30 cellular contexts compared by ENCODE assay signal in the genomic region with DNA sequence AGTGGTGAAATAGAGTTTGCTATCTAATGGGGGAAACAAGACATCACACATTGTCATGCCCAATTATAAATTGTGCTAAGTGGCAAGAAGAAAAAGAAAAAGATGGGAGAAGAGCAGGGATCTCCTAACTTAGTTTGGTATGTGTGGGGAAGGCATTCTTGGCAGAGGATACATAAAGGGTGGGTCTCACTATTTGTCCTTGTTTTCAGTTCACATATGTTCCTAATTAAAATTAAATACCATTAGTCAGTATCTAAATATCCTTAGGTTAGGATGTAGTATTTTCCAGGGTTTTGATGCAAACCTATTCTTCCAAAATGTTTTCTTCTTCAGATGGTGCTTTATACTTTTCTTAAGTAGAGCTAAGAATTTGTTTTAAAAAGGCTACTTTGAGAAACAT.
DNase-seq lines count a peak whose midpoint lies in the region; TF ChIP-seq lines count a peak whose summit lies in the region.
"Had no signal": no experiment of that assay in that cellular context is flagged by ENCODE, and none has a peak within 500 bp of the region (broad histone marks: within the 10 kb centered on the region; RNA-seq: fewer than 3 reads in every experiment).

No MANE protein-coding gene starts in this region.

- H3K4me3 ChIP-seq in GM23248, result no peak overlapping the region
- H3K4me3 ChIP-seq in adipocyte (ENCODE audit: low read length), result no peak overlapping the region
- no peak overlapping the region for H3K4me3 ChIP-seq in neural progenitor cell
- H3K4me3 ChIP-seq: BLaER1, esophagus squamous epithelium, GM23338, left ventricle myocardium inferior, right atrium auricular region, upper lobe of right lung had no signal

- H4K20me1 ChIP-seq in GM23248 (ENCODE audit: insufficient read depth) (no peaks in the 10 kb centered on the region), neural progenitor cell (ENCODE audit: low read depth) (no peaks in the 10 kb centered on the region)

- in situ Hi-C loops in GM23248 (cut with MboI), result loop anchor here (10.0 kb wide), 1 partner anchor 227 kb away; no protein-coding TSS in a partner anchor

- no peaks in the 10 kb centered on the region for H3K9me3 Mint-ChIP-seq in neural progenitor cell
- H3K9me3 Mint-ChIP-seq: activated naive CD4-positive, alpha-beta T cell treated with anti-CD3 and anti-CD28 coated beads, Interleukin-2, amount 10 ng/mL, durations not matched to agents 7 days and 5 days; GM23338 had no signal

- H3K9me2 ChIP-seq in GM23248 (ENCODE audit: insufficient read depth), result no peaks in the 10 kb centered on the region

- H3K9me3 ChIP-seq in GM23248 (ENCODE audit: low read depth) (no peaks in the 10 kb centered on the region), adipocyte (ENCODE audit: control insufficient read depth, low read length) (no peaks in the 10 kb centered on the region), neural progenitor cell (ENCODE audit: low read depth) (no peaks in the 10 kb centered on the region)
- H3K9me3 ChIP-seq: BLaER1, esophagus squamous epithelium, left ventricle myocardium inferior, right atrium auricular region, upper lobe of right lung had no signal

- H3K27ac ChIP-seq in GM23248 (no peak overlapping the region), neural progenitor cell (no peak overlapping the region)
- H3K27ac ChIP-seq: BLaER1, esophagus squamous epithelium, left ventricle myocardium inferior, right atrium auricular region, upper lobe of right lung had no signal

- no peak overlapping the region for H3K4me3 Mint-ChIP-seq in neural progenitor cell
- H3K4me3 Mint-ChIP-seq: activated CD4-positive, alpha-beta T cell treated with anti-CD3 and anti-CD28 coated beads for 36 hours; activated CD8-positive, alpha-beta T cell treated with anti-CD3 and anti-CD28 coated beads, Interleukin-2, amount 10 ng/mL, durations not matched to agents 7 days and 5 days; activated naive CD4-positive, alpha-beta T cell treated with anti-CD3 and anti-CD28 coated beads, Interleukin-2, amount 10 ng/mL, durations not matched to agents 7 days and 5 days; GM23338 had no signal

- H3K27me3 Mint-ChIP-seq in neural progenitor cell (ENCODE audit: insufficient read depth, low read depth), result peaks cover 11% of the 10 kb centered on the region

- no peak overlapping the region for H3K27ac Mint-ChIP-seq in neural progenitor cell
- H3K27ac Mint-ChIP-seq: activated CD4-positive, alpha-beta T cell treated with anti-CD3 and anti-CD28 coated beads for 36 hours; activated CD8-positive, alpha-beta T cell treated with anti-CD3 and anti-CD28 coated beads, Interleukin-2, amount 10 ng/mL, durations not matched to agents 7 days and 5 days; activated naive CD4-positive, alpha-beta T cell treated with anti-CD3 and anti-CD28 coated beads, Interleukin-2, amount 10 ng/mL, durations not matched to agents 7 days and 5 days; GM23338 had no signal

- H3K27me3 ChIP-seq in GM23248 (replicated peaks; ENCODE audit: insufficient read depth), result no peaks in the 10 kb centered on the region
- no peaks in the 10 kb centered on the region for H3K27me3 ChIP-seq in adipocyte (replicated peaks; ENCODE audit: control insufficient read depth, insufficient read depth, low read length)
- no peaks in the 10 kb centered on the region for H3K27me3 ChIP-seq in neural progenitor cell
- H3K27me3 ChIP-seq: BLaER1, esophagus squamous epithelium, right atrium auricular region, upper lobe of right lung had no signal

- peaks cover 9% of the 10 kb centered on the region for H3F3A ChIP-seq in GM23248 (ENCODE audit: insufficient read depth)
- H3F3A ChIP-seq in neural progenitor cell (ENCODE audit: low read depth), result no peaks in the 10 kb centered on the region

- peak overlapping the region; percentile 30 for H3K4me2 ChIP-seq in GM23248 (ENCODE audit: unreplicated experiment)
- H3K4me2 ChIP-seq in neural progenitor cell, result no peak overlapping the region
- H3K4me2 ChIP-seq: BLaER1, GM23338 had no signal

- H3K4me1 Mint-ChIP-seq in neural progenitor cell, result peaks cover 7% of the 10 kb centered on the region
- H3K4me1 Mint-ChIP-seq: activated CD4-positive, alpha-beta T cell treated with anti-CD3 and anti-CD28 coated beads for 36 hours; activated naive CD4-positive, alpha-beta T cell treated with anti-CD3 and anti-CD28 coated beads, Interleukin-2, amount 10 ng/mL, durations not matched to agents 7 days and 5 days had no signal

- no peaks in the 10 kb centered on the region for H3K36me3 Mint-ChIP-seq in neural progenitor cell
- H3K36me3 Mint-ChIP-seq: activated naive CD4-positive, alpha-beta T cell treated with anti-CD3 and anti-CD28 coated beads, Interleukin-2, amount 10 ng/mL, durations not matched to agents 7 days and 5 days had no signal

- DNase-seq in AG08396 (ENCODE audit: low spot score), result peak; percentile 7
- DNase-seq in GM23248, result peak; percentile 69
- peak; percentile 72 for DNase-seq in adipocyte (ENCODE audit: low read depth)
- peak; percentile 55 for DNase-seq in fibroblast of the conjunctiva (ENCODE audit: low read depth)
- no peak for DNase-seq in RPMI8226
- DNase-seq in NCI-H345 (lab: John Stamatoyannopoulos, UW), result no peak
- no peak for DNase-seq in NCI-H226
- no peak for DNase-seq in neural progenitor cell (ENCODE audit: low spot score)
- DNase-seq: activated CD4-positive, alpha-beta T cell treated with anti-CD3 and anti-CD28 coated beads for 36 hours; activated CD8-positive, alpha-beta T cell treated with anti-CD3 and anti-CD28 coated beads, Interleukin-2, amount 10 ng/mL, durations not matched to agents 7 days and 5 days; activated naive CD4-positive, alpha-beta T cell treated with anti-CD3 and anti-CD28 coated beads, Interleukin-2, amount 10 ng/mL, durations not matched to agents 7 days and 5 days; amniotic stem cell; DMS153; esophagus squamous epithelium; head of caudate nucleus; islet precursor cell; KBM-7; left ventricle myocardium inferior; mesendoderm; NCI-H1105; NCI-H187 treated with DMSO at 0.1 percent for 48 hours; NCI-H2171 treated with DMSO at 0.1 percent for 48 hours; NCI-H524; SHP77; stimulated activated CD4-positive, alpha-beta T cell treated with anti-CD3 and anti-CD28 coated beads, Interleukin-1b, Interleukin-23, amount 100 ng/mL, for 48 hours; stimulated activated naive CD8-positive, alpha-beta T cell treated with anti-CD3 and anti-CD28 coated beads, Interleukin-15, Interleukin-2, amounts not matched to agents 100 U/mL and 50 U/mL, for 24 hours; upper lobe of right lung had no signal

- H2AFZ ChIP-seq in GM23248 (no peak overlapping the region), neural progenitor cell (replicated peaks) (no peak overlapping the region)
- H2AFZ ChIP-seq: GM23338 had no signal

- no peak for TF ChIP-seq CTCF in neural progenitor cell (IDR thresholded peaks at IDR 0.05)

- H3K36me3 ChIP-seq in GM23248 (ENCODE audit: low read depth), result no peaks in the 10 kb centered on the region
- H3K36me3 ChIP-seq in adipocyte (ENCODE audit: control insufficient read depth, insufficient read depth, low read length, severe bottlenecking), result no peaks in the 10 kb centered on the region
- no peaks in the 10 kb centered on the region for H3K36me3 ChIP-seq in neural progenitor cell
- H3K36me3 ChIP-seq: BLaER1, esophagus squamous epithelium, left ventricle myocardium inferior, right atrium auricular region, upper lobe of right lung had no signal

- H3K79me2 ChIP-seq in GM23248 (ENCODE audit: insufficient read depth), result no peaks in the 10 kb centered on the region
- no peaks in the 10 kb centered on the region for H3K79me2 ChIP-seq in neural progenitor cell (ENCODE audit: low read depth)

- H3K9ac ChIP-seq in GM23248 (no peak overlapping the region), adipocyte (ENCODE audit: low read length) (no peak overlapping the region), neural progenitor cell (no peak overlapping the region)
- H3K9ac ChIP-seq: BLaER1 had no signal

- peaks cover 19% of the 10 kb centered on the region for H3K4me1 ChIP-seq in GM23248 (ENCODE audit: insufficient read depth)
- peaks cover 19% of the 10 kb centered on the region for H3K4me1 ChIP-seq in adipocyte (ENCODE audit: control insufficient read depth, insufficient read depth, low read length)
- no peaks in the 10 kb centered on the region for H3K4me1 ChIP-seq in neural progenitor cell
- H3K4me1 ChIP-seq: esophagus squamous epithelium, upper lobe of right lung had no signal

Comparison
In these comparisons a context has a peak if more than half of its experiments do, and no peak if none do; other contexts are left out.
1. DNase-seq: peak in AG08396 (single experiment), GM23248 (single experiment), adipocyte (single experiment) and fibroblast of the conjunctiva (single experiment); none in RPMI8226 (single experiment), NCI-H345 (single experiment), NCI-H226 (single experiment) and neural progenitor cell (single experiment).